ENCODE assay signal across 16 cellular contexts in the genomic region with DNA sequence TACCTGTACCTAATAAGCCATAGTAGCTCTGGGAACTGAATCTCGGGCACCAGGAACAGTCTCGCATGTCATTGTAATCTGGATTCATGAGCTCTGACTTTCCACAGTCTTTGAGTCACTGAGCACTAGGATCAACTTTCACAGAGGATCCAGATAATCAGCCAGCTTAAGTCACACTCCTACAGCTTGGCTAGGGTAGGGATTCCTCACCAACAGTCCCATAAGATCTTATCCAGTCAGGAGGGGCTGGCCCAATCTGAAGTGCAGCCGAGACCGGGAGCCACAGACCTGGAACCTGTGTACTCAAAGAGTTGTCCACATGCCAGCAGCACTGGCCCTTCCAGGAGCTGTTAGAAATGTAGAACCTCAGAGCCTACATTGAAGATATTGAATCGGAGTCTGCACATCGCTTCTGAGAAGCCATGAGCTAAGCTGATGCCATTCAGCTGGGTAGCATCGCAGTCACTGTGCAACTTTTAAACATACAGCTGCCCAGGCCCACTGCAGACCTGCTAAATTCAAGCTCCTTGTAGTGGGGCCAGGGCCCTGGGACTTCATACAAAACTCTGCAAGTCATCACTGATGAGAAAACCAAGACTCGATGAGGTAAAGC.
DNase-seq lines count a peak whose midpoint lies in the region; ATAC-seq and TF ChIP-seq lines count a peak whose summit lies in the region.
"Had no signal": no experiment of that assay in that cellular context is flagged by ENCODE, and none has a peak within 500 bp of the region (broad histone marks: within the 10 kb centered on the region; RNA-seq: fewer than 3 reads in every experiment).

No MANE protein-coding gene starts in this region.

- peaks cover 5% of the 10 kb centered on the region for H3F3A ChIP-seq in smooth muscle cell (ENCODE audit: low read depth)

- H3K4me2 ChIP-seq in smooth muscle cell = peak overlapping the region; percentile 75

- H3K36me3 ChIP-seq in adipocyte (ENCODE audit: control insufficient read depth, insufficient read depth, low read length, severe bottlenecking) (no peaks in the 10 kb centered on the region), smooth muscle cell (ENCODE audit: low read depth) (no peaks in the 10 kb centered on the region)

- no peaks in the 10 kb centered on the region for H3K9me3 ChIP-seq in adipocyte (ENCODE audit: control insufficient read depth, low read length)
- no peaks in the 10 kb centered on the region for H3K9me3 ChIP-seq in smooth muscle cell (replicated peaks; ENCODE audit: low read depth)

- H3K4me1 ChIP-seq in adipocyte (ENCODE audit: control insufficient read depth, insufficient read depth, low read length) = peaks cover 32% of the 10 kb centered on the region
- peaks cover 13% of the 10 kb centered on the region for H3K4me1 ChIP-seq in smooth muscle cell (ENCODE audit: low read depth)

- H3K9ac ChIP-seq in adipocyte (ENCODE audit: low read length) (no peak overlapping the region), smooth muscle cell (ENCODE audit: low read depth) (peak overlapping the region; percentile 32)

- DNase-seq in H4 (ENCODE audit: low spot score) (peak; percentile 54), adipocyte (ENCODE audit: low read depth) (peak; percentile 63), fibroblast of the aortic adventitia (ENCODE audit: low read depth) (peak; percentile 47), smooth muscle cell (lab: John Stamatoyannopoulos, UW; ENCODE audit: unreplicated experiment) (no peak), SHP77 (lab: John Stamatoyannopoulos, UW) (no peak), omental fat pad (ENCODE audit: low spot score) (no peak), hepatic stellate cell (ENCODE audit: low spot score) (no peak)
- DNase-seq: activated CD4-positive, alpha-beta memory T cell treated with anti-CD3 and anti-CD28 coated beads, Interleukin-2, amount 10 ng/mL, durations not matched to agents 7 days and 5 days; activated naive CD4-positive, alpha-beta T cell treated with anti-CD3 and anti-CD28 coated beads, Interleukin-2, amount 50 U/mL, for 16 hours; HCEC 1CT; immature natural killer cell; NCI-H1417 treated with DMSO at 0.1 percent for 48 hours; RPMI8226; stimulated activated naive CD8-positive, alpha-beta T cell treated with anti-CD3 and anti-CD28 coated beads, Interleukin-15, Interleukin-2, amounts not matched to agents 100 U/mL and 50 U/mL, for 24 hours had no signal

- H2AFZ ChIP-seq in smooth muscle cell (ENCODE audit: low read depth) = no peak overlapping the region

- H3K27me3 ChIP-seq in adipocyte (replicated peaks; ENCODE audit: control insufficient read depth, insufficient read depth, low read length) (no peaks in the 10 kb centered on the region), smooth muscle cell (ENCODE audit: low read depth) (no peaks in the 10 kb centered on the region)

- H3K79me2 ChIP-seq in smooth muscle cell (ENCODE audit: low read depth) = no peaks in the 10 kb centered on the region

- ATAC-seq in omental fat pad (ENCODE audit: low FRiP score) (no peak), HG02642 (IDR thresholded peaks at IDR 0.05; ENCODE audit: poor library complexity, unreplicated experiment) (no peak)
- ATAC-seq: stimulated activated naive CD8-positive, alpha-beta T cell treated with anti-CD3 and anti-CD28 coated beads, Interleukin-15, Interleukin-2, amounts not matched to agents 100 U/mL and 50 U/mL, for 24 hours had no signal

- TF ChIP-seq CTCF in fibroblast of the aortic adventitia (IDR thresholded peaks at IDR 0.05; ENCODE audit: insufficient read depth, low read length) = no peak
- no peak for TF ChIP-seq CTCF in smooth muscle cell (IDR thresholded peaks at IDR 0.05; ENCODE audit: borderline replicate concordance, insufficient read depth, poor library complexity, severe bottlenecking)
- no peak for TF ChIP-seq CTCF in omental fat pad (IDR thresholded peaks at IDR 0.05)

- H4K20me1 ChIP-seq in smooth muscle cell (ENCODE audit: low read depth) = no peaks in the 10 kb centered on the region

- peak overlapping the region; percentile 61 for H3K4me3 ChIP-seq in adipocyte (ENCODE audit: low read length)
- H3K4me3 ChIP-seq in fibroblast of the aortic adventitia (ENCODE audit: low read depth, low read length) = no peak overlapping the region
- H3K4me3 ChIP-seq in smooth muscle cell = no peak overlapping the region

- WGBS in smooth muscle cell (ENCODE audit: low lambda C conversion rate) = 27% methylated on average over 8 of the region's 8 CpGs

- H3K27ac ChIP-seq in smooth muscle cell (ENCODE audit: low read depth) = peak overlapping the region; percentile 89
- H3K27ac ChIP-seq: C4-2B had no signal

Comparison
In these comparisons a context has a peak if more than half of its experiments do, and no peak if none do; other contexts are left out.
1. DNase-seq: peak in H4 (single experiment), adipocyte (single experiment) and fibroblast of the aortic adventitia (single experiment); none in smooth muscle cell (single experiment), SHP77 (0 of 2), omental fat pad (single experiment) and hepatic stellate cell (single experiment).